In the genomic region with DNA sequence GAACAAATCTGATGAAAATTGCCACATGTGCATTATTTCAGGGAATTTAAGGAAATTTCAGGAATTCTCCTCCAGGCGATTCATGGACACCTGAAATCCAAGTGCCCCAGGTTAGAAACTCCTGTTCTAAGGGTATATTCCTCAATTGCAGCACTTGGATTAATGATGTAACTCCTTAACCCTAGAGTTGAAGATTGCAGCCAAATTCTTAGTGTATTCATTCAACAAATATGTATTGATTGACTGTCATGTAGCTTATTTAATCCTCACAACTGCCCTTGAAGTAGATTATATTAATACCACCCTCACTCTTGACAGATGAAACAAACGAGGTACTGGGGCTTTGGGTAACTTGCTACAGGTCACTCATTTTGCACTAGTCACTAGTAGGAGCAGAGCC, we compare ENCODE assay signal across 23 cellular contexts. TPM values are rescaled to one million over a fixed set of nuclear protein-coding genes. Genes with fewer than 3 reads are reported as not detected.
DNase-seq lines count a peak whose midpoint lies in the region; ATAC-seq, FAIRE-seq and TF ChIP-seq lines count a peak whose summit lies in the region.
"Had no signal": no experiment of that assay in that cellular context is flagged by ENCODE, and none has a peak within 500 bp of the region (broad histone marks: within the 10 kb centered on the region; RNA-seq: fewer than 3 reads in every experiment).

No MANE protein-coding gene starts in this region.

- H3K27ac Mint-ChIP-seq in CD8-positive, alpha-beta T cell, result no peak overlapping the region
- H3K27ac Mint-ChIP-seq: CD4-positive, alpha-beta memory T cell had no signal

- H3K4me1 Mint-ChIP-seq in CD8-positive, alpha-beta T cell (ENCODE audit: low read depth), result peaks cover under 1% of the 10 kb centered on the region
- H3K4me1 Mint-ChIP-seq: IgD-negative memory B cell had no signal

- no peak overlapping the region for H3K27ac ChIP-seq in CD8-positive, alpha-beta T cell (ENCODE audit: low read depth, low read length)
- H3K27ac ChIP-seq: HL-60 had no signal

- no peaks in the 10 kb centered on the region for H3K36me3 Mint-ChIP-seq in CD8-positive, alpha-beta T cell
- H3K36me3 Mint-ChIP-seq: CD4-positive, alpha-beta memory T cell; IgD-negative memory B cell had no signal

- POLR2A ChIA-PET in CD8-positive, alpha-beta T cell (lab: Charles Lee), result no interaction called here

- H3K27me3 ChIP-seq in bronchial epithelial cell (ENCODE audit: control insufficient read depth, insufficient read depth, low read length), result no peaks in the 10 kb centered on the region
- H3K27me3 ChIP-seq in CD8-positive, alpha-beta T cell (ENCODE audit: insufficient read depth, low read length), result no peaks in the 10 kb centered on the region
- H3K27me3 ChIP-seq: MG63 had no signal

- no peak overlapping the region for H3K4me3 Mint-ChIP-seq in CD8-positive, alpha-beta T cell
- H3K4me3 Mint-ChIP-seq: CD4-positive, alpha-beta memory T cell; IgD-negative memory B cell had no signal

- peaks cover 5% of the 10 kb centered on the region for H3K27me3 Mint-ChIP-seq in CD8-positive, alpha-beta T cell (ENCODE audit: low read depth)

- H3K4me1 ChIP-seq in CD8-positive, alpha-beta T cell (ENCODE audit: insufficient read depth, low read length), result no peaks in the 10 kb centered on the region

- no peak for TF ChIP-seq CTCF in bronchial epithelial cell (IDR thresholded peaks at IDR 0.05; ENCODE audit: insufficient read depth, low read length, severe bottlenecking)
- no peak for TF ChIP-seq CTCF in fibroblast of the aortic adventitia (IDR thresholded peaks at IDR 0.05; ENCODE audit: insufficient read depth, low read length)
- TF ChIP-seq CTCF in CD8-positive, alpha-beta T cell (IDR thresholded peaks at IDR 0.05), result no peak

- H3K4me3 ChIP-seq in bronchial epithelial cell (ENCODE audit: low read depth, low read length) (no peak overlapping the region), fibroblast of the aortic adventitia (ENCODE audit: low read depth, low read length) (no peak overlapping the region)
- no peak overlapping the region for H3K4me3 ChIP-seq in CD8-positive, alpha-beta T cell (ENCODE audit: low read depth, low read length)
- H3K4me3 ChIP-seq: MG63 had no signal

- H3K36me3 ChIP-seq in bronchial epithelial cell (ENCODE audit: control insufficient read depth, insufficient read depth, low read length), result no peaks in the 10 kb centered on the region
- no peaks in the 10 kb centered on the region for H3K36me3 ChIP-seq in CD8-positive, alpha-beta T cell (ENCODE audit: insufficient read depth, low read length)
- H3K36me3 ChIP-seq: MG63 had no signal

- no peak for FAIRE-seq in bronchial epithelial cell (lab: Jason Lieb, UNC)
- FAIRE-seq: GM12892, GM18507 had no signal

- intact Hi-C loops in CD8-positive, alpha-beta T cell (cut with DNase I, micrococcal nuclease), result no loop called here

- H3K9me3 Mint-ChIP-seq in CD8-positive, alpha-beta T cell, result no peaks in the 10 kb centered on the region
- H3K9me3 Mint-ChIP-seq: CD4-positive, alpha-beta memory T cell; IgD-negative memory B cell had no signal

- DNase-seq in HCEC 1CT, result peak; percentile 48
- peak; percentile 27 for DNase-seq in bronchial epithelial cell (ENCODE audit: low read depth)
- DNase-seq in fibroblast of the aortic adventitia (ENCODE audit: low read depth), result peak; percentile 48
- no peak for DNase-seq in CD8-positive, alpha-beta T cell
- no peak for DNase-seq in D341Med (ENCODE audit: low spot score)
- DNase-seq in HUDEP-2 (lab: John Stamatoyannopoulos, UW; ENCODE audit: unreplicated experiment in 76 of 76), result no peak
- DNase-seq: Calu3; CD4-positive, alpha-beta memory T cell; Kasumi-1; MG63; NCI-H1092; NCI-H1436 treated with DMSO at 0.1 percent for 48 hours; NCI-H2029; NCI-H345; NCI-H524 treated with DMSO at 0.1 percent for 48 hours; RPMI8226; SIG-M5 had no signal

- H3K9me3 ChIP-seq in CD8-positive, alpha-beta T cell (ENCODE audit: low read length), result no peaks in the 10 kb centered on the region
- H3K9me3 ChIP-seq: MG63 had no signal

- ATAC-seq in CD8-positive, alpha-beta T cell, result no peak
- no peak for ATAC-seq in GM21576 (IDR thresholded peaks at IDR 0.05; ENCODE audit: unreplicated experiment)
- ATAC-seq: SK-N-SH treated with all-trans-retinoic acid at 6 μM for 48 hours had no signal

- CTCF ChIA-PET in CD8-positive, alpha-beta T cell (lab: Charles Lee), result no interaction called here

RNA-seq across cellular contexts. Expression of gene CETN2, which starts 11.3 kb away (rescaled TPM):
- 25.0 and 28.0 TPM in 2 replicates for total RNA-seq in bronchial epithelial cell
- total RNA-seq in fibroblast of the aortic adventitia (ENCODE audit: low replicate concordance), result 65.7 and 209 TPM in 2 replicates
- total RNA-seq in CD8-positive, alpha-beta T cell, result 1 to 10 TPM; 3.9 to 4.9 TPM

RNA-seq across cellular contexts. Expression of gene NSDHL, which starts 11.6 kb away (rescaled TPM):
- total RNA-seq in bronchial epithelial cell (18.4 and 24.6 TPM in 2 replicates), fibroblast of the aortic adventitia (ENCODE audit: low replicate concordance) (8.8 and 11.7 TPM in 2 replicates)
- total RNA-seq in CD8-positive, alpha-beta T cell, result 1 to 10 TPM; 3.3 to 3.6 TPM

RNA-seq across cellular contexts. Expression of gene MAGEA6, which starts 49.8 kb away (rescaled TPM):
- not detected in 2 replicates for total RNA-seq in bronchial epithelial cell
- not detected in 2 replicates for total RNA-seq in fibroblast of the aortic adventitia (ENCODE audit: low replicate concordance)
- not detected for total RNA-seq in CD8-positive, alpha-beta T cell
- total RNA-seq: Calu3; CD4-positive, alpha-beta memory T cell had no signal

Comparison
In these comparisons a context has a peak if more than half of its experiments do, and no peak if none do; other contexts are left out.
1. DNase-seq: peak in HCEC 1CT (single experiment), bronchial epithelial cell (single experiment) and fibroblast of the aortic adventitia (single experiment); none in CD8-positive, alpha-beta T cell (0 of 7), D341Med (single experiment) and HUDEP-2 (0 of 76).